ENCODE assay signal across 8 cellular contexts in the genomic region with DNA sequence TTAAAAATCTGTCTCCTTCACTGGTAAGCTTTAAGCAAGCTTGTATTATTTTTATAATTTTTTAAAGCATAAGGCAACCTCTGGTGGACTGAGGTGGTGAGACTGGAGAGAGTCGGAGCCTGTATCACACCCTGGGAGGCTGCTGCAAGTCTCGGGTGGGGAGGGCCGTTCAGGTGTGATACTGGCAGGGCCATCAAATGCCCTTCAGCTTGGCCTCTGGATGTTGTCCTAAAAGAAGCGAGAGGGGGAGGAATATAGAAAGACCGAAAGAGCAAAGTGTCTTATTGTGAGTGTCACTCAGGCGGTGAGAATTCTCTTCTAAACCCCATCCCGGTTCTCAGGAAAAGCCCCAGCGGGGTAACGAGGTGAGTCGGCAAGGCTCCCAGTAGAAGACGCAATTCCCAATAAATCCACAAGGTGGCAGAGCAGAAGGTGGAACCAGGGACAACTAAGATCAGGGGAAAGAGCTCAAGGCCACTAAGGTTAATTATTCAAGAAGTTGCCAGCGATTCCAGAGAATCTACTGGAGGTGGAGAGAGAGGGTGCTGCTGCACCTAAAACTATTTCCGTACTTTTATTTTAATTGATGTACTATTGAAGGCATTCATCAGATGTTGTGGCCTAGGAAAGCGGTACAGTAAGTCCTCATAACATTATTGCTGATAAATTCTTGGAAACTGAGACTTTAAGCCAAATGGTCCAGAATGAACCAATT. TPM values are rescaled to one million over a fixed set of nuclear protein-coding genes. Genes with fewer than 3 reads are reported as not detected.
DNase-seq lines count a peak whose midpoint lies in the region; ATAC-seq and TF ChIP-seq lines count a peak whose summit lies in the region.

No MANE protein-coding gene starts in this region.

- ATAC-seq in GM19035 (IDR thresholded peaks at IDR 0.05; ENCODE audit: unreplicated experiment) (peak; percentile 76), HG03460 (IDR thresholded peaks at IDR 0.05; ENCODE audit: unreplicated experiment) (peak; percentile 70)

- H3K4me3 Mint-ChIP-seq in mesothelial cell of epicardium: no peak overlapping the region

- no peaks in the 10 kb centered on the region for H3K9me3 Mint-ChIP-seq in mesothelial cell of epicardium

- no peaks in the 10 kb centered on the region for H3K27me3 Mint-ChIP-seq in mesothelial cell of epicardium (ENCODE audit: low read depth)

- peak; percentile 77 for TF ChIP-seq CTCF in AG09319 (IDR thresholded peaks at IDR 0.05; ENCODE audit: low read depth, low read length)
- peak; percentile 90 for TF ChIP-seq CTCF in mesothelial cell of epicardium (IDR thresholded peaks at IDR 0.05; ENCODE audit: unreplicated experiment)

- peaks cover 4% of the 10 kb centered on the region for H3K4me1 Mint-ChIP-seq in mesothelial cell of epicardium

- peaks cover 9% of the 10 kb centered on the region for H3K36me3 Mint-ChIP-seq in mesothelial cell of epicardium

- H3K27ac Mint-ChIP-seq in mesothelial cell of epicardium: no peak overlapping the region

- DNase-seq in AG09319 (ENCODE audit: extremely low read depth, low read depth): no peak
- peak; percentile 90 for DNase-seq in NCI-H82 (lab: John Stamatoyannopoulos, UW)
- peak; percentile 76 to 83 for DNase-seq in activated CD4-positive, alpha-beta T cell treated with anti-CD3 and anti-CD28 coated beads, Interleukin-2, amount 50 U/mL, for 48 hours
- peak; percentile 66 for DNase-seq in effector CD4-positive, alpha-beta T cell
- DNase-seq in mesothelial cell of epicardium (ENCODE audit: low spot score in 2 of 2, unreplicated experiment in 2 of 2): peak in 1 of 2 experiments; percentile 62
- peak; percentile 30 to 46 for DNase-seq in stimulated activated CD8-positive, alpha-beta memory T cell treated with anti-CD3 and anti-CD28 coated beads, Interleukin-4, amount 100 ng/mL, for 4 hours (ENCODE audit: low read depth in 2 of 2, low spot score in 1 of 2)

RNA-seq across cellular contexts. Expression of a gene that starts 14.1 kb away (rescaled TPM):
- 3.5 to 3.9 TPM (median 3.8 TPM) in 3 replicates for total RNA-seq in mesothelial cell of epicardium

RNA-seq across cellular contexts. Expression of a gene that starts 14.4 kb away (rescaled TPM):
- total RNA-seq in mesothelial cell of epicardium: 8.2 to 9.4 TPM (median 8.6 TPM) in 3 replicates
